14 cellular contexts compared by ENCODE assay signal in genomic region chr20:46559685-46560440, GRCh38. TPM values are rescaled to one million over a fixed set of nuclear protein-coding genes. Genes with fewer than 3 reads are reported as not detected.
DNase-seq lines count a peak whose midpoint lies in the region; ATAC-seq and TF ChIP-seq lines count a peak whose summit lies in the region.
"Had no signal": no experiment of that assay in that cellular context is flagged by ENCODE, and none has a peak within 500 bp of the region (broad histone marks: within the 10 kb centered on the region; RNA-seq: fewer than 3 reads in every experiment).

No MANE protein-coding gene starts in this region.

- no peaks in the 10 kb centered on the region for H4K20me1 ChIP-seq in BLaER1
- no peaks in the 10 kb centered on the region for H4K20me1 ChIP-seq in HCT116 (ENCODE audit: insufficient read depth)

- H2AFZ ChIP-seq in HCT116 (ENCODE audit: low read depth, low read length, poor library complexity, severe bottlenecking), result no peak overlapping the region

- in situ Hi-C loops in Panc1 (cut with HindIII; ENCODE audit: low pct_unique_long_range_greater_than_20kb, low sequenced_read_pairs), result no loop called here

- H3K4me3 ChIP-seq in BLaER1 (no peak overlapping the region), HCT116 (replicated peaks in 1 of 2; ENCODE audit: low read depth in 1 of 2, low read length in 2 of 2) (no peak overlapping the region), Panc1 (ENCODE audit: low read depth in 2 of 2, low read length in 2 of 2) (no peak overlapping the region)

- H3K36me3 ChIP-seq in BLaER1, result no peaks in the 10 kb centered on the region
- no peaks in the 10 kb centered on the region for H3K36me3 ChIP-seq in HCT116 (ENCODE audit: control insufficient read depth in 1 of 2, insufficient read depth in 2 of 2, low read length in 2 of 2)
- no peaks in the 10 kb centered on the region for H3K36me3 ChIP-seq in Panc1 (ENCODE audit: control insufficient read depth, insufficient read depth, low read length)

- DNase-seq in HCT116 (ENCODE audit: low read depth, low spot score), result no peak
- no peak for DNase-seq in Panc1 (ENCODE audit: low read depth, low spot score)
- peak; percentile 26 for DNase-seq in left kidney (ENCODE audit: low read depth, low spot score)
- no peak for DNase-seq in NCI-H226
- no peak for DNase-seq in DMS114 treated with DMSO at 0.1 percent for 48 hours (lab: John Stamatoyannopoulos, UW; ENCODE audit: unreplicated experiment)
- DNase-seq in GM19240 (ENCODE audit: insufficient read length, low spot score), result no peak
- DNase-seq: effector memory CD8-positive, alpha-beta T cell; NCI-H187; OCI-M1 had no signal

- CTCF ChIA-PET in HCT116 (lab: Charles Lee), result interaction anchor here (0.9 kb wide), 3 partner anchors 26 to 121 kb away, joined by 3 to 4 read pairs (median 3); no protein-coding TSS in a partner anchor
- CTCF ChIA-PET in Panc1 (lab: Charles Lee), result no interaction called here

- H3K9ac ChIP-seq in BLaER1 (no peak overlapping the region), HCT116 (ENCODE audit: low read length) (no peak overlapping the region)

- intact Hi-C loops in HCT116 (cut with micrococcal nuclease), result loop anchor here (5.0 kb wide), 1 partner anchor 122 kb away; no protein-coding TSS in a partner anchor
- intact Hi-C loops in Panc1 (cut with micrococcal nuclease; ENCODE audit: unreplicated experiment), result loop anchor here (2.0 kb wide), 1 partner anchor 121 kb away; no protein-coding TSS in a partner anchor

- TF ChIP-seq CTCF in HCT116 (IDR thresholded peaks at IDR 0.05 in 2 of 3, conservative IDR thresholded peaks at IDR 0.05 in 1 of 3; ENCODE audit: borderline replicate concordance in 1 of 3, insufficient read depth in 1 of 3, low read depth in 2 of 3, low read length in 2 of 3), result 0 out of 6 replicates have a peak, but pooled peaks of 2 of the 3 experiments have one; percentile 4 to 7
- TF ChIP-seq CTCF in Panc1 (IDR thresholded peaks at IDR 0.05), result peak; percentile 54; the same call in 1 of the 2 replicates

- H3K4me2 ChIP-seq in BLaER1 (peak overlapping the region; percentile 59), HCT116 (ENCODE audit: low read length) (no peak overlapping the region)

- no peaks in the 10 kb centered on the region for H3K79me2 ChIP-seq in HCT116 (ENCODE audit: insufficient read depth, low read length)

- ATAC-seq in HCT116, result no peak
- no peak for ATAC-seq in Panc1
- ATAC-seq in GM21381 (IDR thresholded peaks at IDR 0.05; ENCODE audit: unreplicated experiment), result no peak
- ATAC-seq: effector memory CD8-positive, alpha-beta T cell had no signal

- no peak for TF ChIP-seq POLR2A in HCT116 (IDR thresholded peaks at IDR 0.05; ENCODE audit: borderline replicate concordance, extremely low read depth, insufficient read depth, insufficient read length)

- TF ChIP-seq RAD21 in HCT116 (IDR thresholded peaks at IDR 0.05; ENCODE audit: low read depth), result peak; percentile 34; the same call in 1 of the 2 replicates

- H3K9me3 ChIP-seq in BLaER1 (no peaks in the 10 kb centered on the region), HCT116 (ENCODE audit: control insufficient read depth in 1 of 2, insufficient read depth in 1 of 2, low read depth in 1 of 2, low read length in 2 of 2) (no peaks in the 10 kb centered on the region), Panc1 (ENCODE audit: control insufficient read depth, insufficient read depth, low read depth, low read length) (no peaks in the 10 kb centered on the region)

- H3K4me1 ChIP-seq in BLaER1, result peaks cover 67% of the 10 kb centered on the region
- peaks cover 4 to 14% of the 10 kb centered on the region in 2 experiments; a peak in 2 of 4 replicates for H3K4me1 ChIP-seq in HCT116 (ENCODE audit: control insufficient read depth in 1 of 2, insufficient read depth in 2 of 2, low read length in 2 of 2)
- H3K4me1 ChIP-seq in Panc1 (ENCODE audit: control insufficient read depth, insufficient read depth, low read length), result peaks cover 4% of the 10 kb centered on the region; the same call in 1 of the 2 replicates

- H3K27me3 ChIP-seq in BLaER1 (no peaks in the 10 kb centered on the region), HCT116 (ENCODE audit: insufficient read depth, low read length) (no peaks in the 10 kb centered on the region), Panc1 (ENCODE audit: control insufficient read depth, insufficient read depth, low read length) (peaks cover 3% of the 10 kb centered on the region)

- RAD21 ChIA-PET in HCT116 (lab: Charles Lee; ENCODE audit: low non-redundant PET in 1 of 2, low total read pairs in 2 of 2, uncharacterized antibody in 2 of 2, unreplicated experiment in 2 of 2), result interaction anchor here in 1 of 2 experiments (0.5 kb wide), 1 partner anchor 121 kb away, joined by 3 read pairs; no protein-coding TSS in a partner anchor

- H3K27ac ChIP-seq in BLaER1 (no peak overlapping the region), HCT116 (ENCODE audit: low read depth, low read length) (no peak overlapping the region), Panc1 (ENCODE audit: low read length) (no peak overlapping the region)
- H3K27ac ChIP-seq: C4-2B had no signal

- no TSS peak for BruUV-seq in HCT116 (replicated peaks; lab: Mats Ljungman, UMichigan)
- no TSS peak for BruUV-seq in Panc1 (replicated peaks; lab: Mats Ljungman, UMichigan)

- POLR2A ChIA-PET in HCT116 (lab: Charles Lee) (no interaction called here), Panc1 (lab: Charles Lee) (no interaction called here)

- no peaks in the 10 kb centered on the region for H3K9me2 ChIP-seq in HCT116 (ENCODE audit: insufficient read depth)

TF ChIP-seq in HCT116, 20 proteins besides CTCF, POLR2A, EP300 and RAD21:
- TF ChIP-seq SRF (IDR thresholded peaks at IDR 0.05; ENCODE audit: low read depth), result no peak
- no peak for TF ChIP-seq CBX3 (IDR thresholded peaks at IDR 0.05; ENCODE audit: low read depth)
- no peak for TF ChIP-seq SIN3A (IDR thresholded peaks at IDR 0.05; ENCODE audit: low read depth)
- no peak for TF ChIP-seq JUND (IDR thresholded peaks at IDR 0.05)
- no peak for TF ChIP-seq ZNF274 (IDR thresholded peaks at IDR 0.05; ENCODE audit: low read depth, low read length)
- TF ChIP-seq CEBPB (IDR thresholded peaks at IDR 0.05; ENCODE audit: low read depth), result no peak

RNA-seq across cellular contexts. Expression of gene OCSTAMP, which starts 9.4 kb away (rescaled TPM):
- not detected for total RNA-seq in HCT116 (2021; ENCODE audit: unreplicated experiment)
- polyA plus RNA-seq in HCT116 (2012), result not detected in 2 replicates
- total RNA-seq in Panc1 (2021; ENCODE audit: unreplicated experiment), result not detected
- polyA plus RNA-seq in Panc1 (2012; ENCODE audit: insufficient read length), result not detected
- total RNA-seq: glomerular endothelial cell, lower leg skin had no signal

RNA-seq across cellular contexts. Expression of gene ZNF334, which starts 46.5 kb away (rescaled TPM):
- total RNA-seq in HCT116 (2021; ENCODE audit: unreplicated experiment) (not detected), Panc1 (2021; ENCODE audit: unreplicated experiment) (0.28 TPM)
- not detected in 2 replicates for polyA plus RNA-seq in HCT116 (2012)
- polyA plus RNA-seq in Panc1 (2012; ENCODE audit: insufficient read length), result 0.12 TPM
